15 cellular contexts compared by ENCODE assay signal in genomic region chr22:48740731-48741405, GRCh38.
"Had no signal": no experiment of that assay in that cellular context is flagged by ENCODE, and none has a peak within 500 bp of the region (broad histone marks: within the 10 kb centered on the region; RNA-seq: fewer than 3 reads in every experiment).

No MANE protein-coding gene starts in this region.

- H3K4me2 ChIP-seq: hepatocyte had no signal

- H3K79me2 ChIP-seq: hepatocyte had no signal

- H3K27me3 Mint-ChIP-seq: T-helper 17 cell had no signal

- H3K27ac Mint-ChIP-seq: activated T-helper 1 cell treated with anti-CD3 and anti-CD28 coated beads, Interleukin-12 subunit alpha, Interleukin-12 subunit beta, Interleukin-2, Interleukin-4 antibody, amounts not matched to agents 30 ng/mL and 10 ng/mL and 1 ng/mL, durations not matched to agents 14 hours and 24 hours and 36 hours; nephron progenitor cell; stimulated activated effector memory CD8-positive, alpha-beta T cell treated with anti-CD3 and anti-CD28 coated beads, Interleukin-12 subunit alpha, Interleukin-12 subunit beta, amount 100 ng/mL, for 72 hours; T-helper 17 cell had no signal

- DNase-seq: activated CD4-positive, alpha-beta T cell treated with anti-CD3 and anti-CD28 coated beads, Interleukin-2, amount 50 U/mL, for 1 hour; activated CD4-positive, CD25-positive, alpha-beta regulatory T cell; activated naive CD4-positive, alpha-beta T cell treated with Interleukin-2 at 50 U/mL for 16 hours; colonic mucosa; left ventricle myocardium superior; mesendoderm; nephron progenitor cell; SJCRH30; T-helper 17 cell had no signal

- H3K9me3 ChIP-seq: colonic mucosa, esophagus muscularis mucosa, ovary, SJCRH30 had no signal

- H3K4me1 ChIP-seq: colonic mucosa, esophagus muscularis mucosa, SJCRH30 had no signal

- H3K9me3 Mint-ChIP-seq: activated T-helper 1 cell treated with anti-CD3 and anti-CD28 coated beads, Interleukin-12 subunit alpha, Interleukin-12 subunit beta, Interleukin-2, Interleukin-4 antibody, amounts not matched to agents 30 ng/mL and 10 ng/mL and 1 ng/mL, durations not matched to agents 14 hours and 24 hours and 36 hours; nephron progenitor cell; stimulated activated effector memory CD8-positive, alpha-beta T cell treated with anti-CD3 and anti-CD28 coated beads, Interleukin-12 subunit alpha, Interleukin-12 subunit beta, amount 100 ng/mL, for 72 hours had no signal

- H2AFZ ChIP-seq: hepatocyte had no signal

- H3K27ac ChIP-seq: colonic mucosa, esophagus muscularis mucosa, hepatocyte, ovary, SJCRH30, tibial nerve had no signal

- ATAC-seq: left ventricle myocardium superior; stimulated activated effector memory CD8-positive, alpha-beta T cell treated with anti-CD3 and anti-CD28 coated beads, Interleukin-12 subunit alpha, Interleukin-12 subunit beta, amount 100 ng/mL, for 72 hours; T-helper 17 cell had no signal

- H3K36me3 ChIP-seq: colonic mucosa, esophagus muscularis mucosa, ovary, SJCRH30 had no signal

- H3K27me3 ChIP-seq: colonic mucosa, hepatocyte, ovary, SJCRH30, tibial nerve had no signal

- H3K36me3 Mint-ChIP-seq: stimulated activated effector memory CD8-positive, alpha-beta T cell treated with anti-CD3 and anti-CD28 coated beads, Interleukin-12 subunit alpha, Interleukin-12 subunit beta, amount 100 ng/mL, for 72 hours had no signal

- H3K4me1 Mint-ChIP-seq: nephron progenitor cell; stimulated activated effector memory CD8-positive, alpha-beta T cell treated with anti-CD3 and anti-CD28 coated beads, Interleukin-12 subunit alpha, Interleukin-12 subunit beta, amount 100 ng/mL, for 72 hours; T-helper 17 cell had no signal

- H3K4me3 ChIP-seq: colonic mucosa, esophagus muscularis mucosa, hepatocyte, ovary, SJCRH30, tibial nerve had no signal

- H3K4me3 Mint-ChIP-seq: activated T-helper 1 cell treated with anti-CD3 and anti-CD28 coated beads, Interleukin-12 subunit alpha, Interleukin-12 subunit beta, Interleukin-2, Interleukin-4 antibody, amounts not matched to agents 30 ng/mL and 10 ng/mL and 1 ng/mL, durations not matched to agents 14 hours and 24 hours and 36 hours; nephron progenitor cell; stimulated activated effector memory CD8-positive, alpha-beta T cell treated with anti-CD3 and anti-CD28 coated beads, Interleukin-12 subunit alpha, Interleukin-12 subunit beta, amount 100 ng/mL, for 72 hours; T-helper 17 cell had no signal
